In the genomic region with DNA sequence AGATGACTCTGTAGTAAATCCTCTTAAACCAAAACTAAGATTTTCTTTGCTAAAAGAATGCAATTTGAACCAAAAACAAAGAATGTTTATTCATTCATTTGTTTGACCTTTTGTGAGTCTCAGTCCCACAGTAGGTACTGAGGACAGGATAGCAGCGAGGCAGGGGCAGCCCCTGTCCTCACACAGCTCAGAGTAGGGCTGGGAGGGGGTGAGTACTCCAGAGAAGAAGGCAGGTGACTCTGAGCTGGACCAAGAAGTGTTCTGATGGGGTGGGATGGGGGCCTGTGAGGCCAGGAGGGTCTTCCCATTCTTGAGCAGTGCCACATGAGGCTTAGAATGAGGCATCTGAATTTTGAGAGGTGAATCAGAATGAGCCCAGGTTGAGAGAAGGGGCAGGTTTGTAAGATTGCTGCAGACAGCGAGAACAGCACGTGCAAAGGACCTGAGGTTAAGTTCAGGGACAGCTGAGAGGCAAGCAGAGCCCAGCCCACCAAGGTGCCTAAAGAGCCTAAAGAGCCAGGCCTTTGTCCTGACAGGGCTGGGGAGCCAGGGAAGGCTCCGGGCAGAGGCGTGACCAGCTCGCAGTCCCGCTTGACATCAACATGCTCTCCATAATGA, we compare ENCODE assay signal across 23 cellular contexts. TPM values are rescaled to one million over a fixed set of nuclear protein-coding genes. Genes with fewer than 3 reads are reported as not detected.
DNase-seq lines count a peak whose midpoint lies in the region; ATAC-seq and TF ChIP-seq lines count a peak whose summit lies in the region.
"Had no signal": no experiment of that assay in that cellular context is flagged by ENCODE, and none has a peak within 500 bp of the region (broad histone marks: within the 10 kb centered on the region; RNA-seq: fewer than 3 reads in every experiment).

No MANE protein-coding gene starts in this region.

- H3K79me2 ChIP-seq in GM23338 (replicated peaks; ENCODE audit: insufficient read depth) = no peaks in the 10 kb centered on the region

- intact Hi-C loops in A673 (cut with micrococcal nuclease; ENCODE audit: unreplicated experiment) = no loop called here
- intact Hi-C loops in Panc1 (cut with micrococcal nuclease; ENCODE audit: unreplicated experiment) = loop anchor here (5.0 kb wide), 1 partner anchor 43 kb away; no protein-coding TSS in a partner anchor

- H2AFZ ChIP-seq in GM23338 = no peak overlapping the region
- H2AFZ ChIP-seq: GM23248 had no signal

- ATAC-seq in GM23338 (peak; percentile 46), Panc1 (no peak), HG02852 (IDR thresholded peaks at IDR 0.05; ENCODE audit: unreplicated experiment) (no peak)
- ATAC-seq: activated CD4-positive, CD25-positive, alpha-beta regulatory T cell treated with anti-CD3 and anti-CD28 coated beads, Interleukin-2, amount 50 U/mL, for 24 hours; activated T-helper 17 cell treated with anti-CD3 and anti-CD28 coated beads, Interleukin-2, amount 50 U/mL, for 72 hours; esophagus mucosa; foreskin keratinocyte; naive thymus-derived CD4-positive, alpha-beta T cell had no signal

- peak overlapping the region; percentile 45 for H3K27ac ChIP-seq in A673 (ENCODE audit: low read depth, low read length, poor library complexity, severe bottlenecking)
- H3K27ac ChIP-seq in GM23338 (ENCODE audit: low read depth) = no peak overlapping the region
- peak overlapping the region; percentile 48; the same call in 1 of the 2 replicates for H3K27ac ChIP-seq in Panc1 (ENCODE audit: low read length)
- H3K27ac ChIP-seq: C4-2B, foreskin keratinocyte, GM23248 had no signal

- DNase-seq in A673 (ENCODE audit: low spot score) = no peak
- DNase-seq in GM23338 (ENCODE audit: low spot score) = no peak
- DNase-seq in Panc1 (ENCODE audit: low read depth, low spot score) = no peak
- no peak for DNase-seq in NCI-H510A treated with DMSO at 0.1 percent for 48 hours (lab: John Stamatoyannopoulos, UW)
- DNase-seq in SKM-1 treated with dmso at 0.1 percent for 144 hours (lab: John Stamatoyannopoulos, UW; ENCODE audit: unreplicated experiment) = no peak
- DNase-seq in mucosa of gallbladder (ENCODE audit: low spot score) = no peak
- DNase-seq: activated CD4-positive, alpha-beta memory T cell treated with anti-CD3 and anti-CD28 coated beads, Interleukin-2, amount 10 ng/mL, durations not matched to agents 7 days and 5 days; foreskin keratinocyte; GM23248; naive thymus-derived CD4-positive, alpha-beta T cell; stimulated activated CD4-positive, alpha-beta T cell treated with anti-CD3 and anti-CD28 coated beads, Interleukin-2, amount 100 ng/mL, for 24 hours had no signal

- H3K4me1 ChIP-seq in A673 (ENCODE audit: insufficient read depth, low read length, poor library complexity, severe bottlenecking) (peaks cover 33% of the 10 kb centered on the region), GM23338 (ENCODE audit: insufficient read depth) (peaks cover 11% of the 10 kb centered on the region), Panc1 (ENCODE audit: control insufficient read depth, insufficient read depth, low read length) (peaks cover 33% of the 10 kb centered on the region)

- H3K4me1 Mint-ChIP-seq in GM23338 (peaks cover 18% of the 10 kb centered on the region), nephron (peaks cover 48% of the 10 kb centered on the region)
- H3K4me1 Mint-ChIP-seq: activated T-helper 17 cell treated with anti-CD3 and anti-CD28 coated beads, Interleukin-2, amount 50 U/mL, for 72 hours had no signal

- no peaks in the 10 kb centered on the region for H3K9me3 ChIP-seq in A673 (ENCODE audit: low read depth, low read length, poor library complexity, severe bottlenecking)
- no peaks in the 10 kb centered on the region for H3K9me3 ChIP-seq in Panc1 (ENCODE audit: control insufficient read depth, insufficient read depth, low read depth, low read length)
- H3K9me3 ChIP-seq: ovary, transverse colon had no signal

- H3K4me2 ChIP-seq in GM23338 = no peak overlapping the region
- H3K4me2 ChIP-seq: smooth muscle cell had no signal

- H3K9me2 ChIP-seq in GM23338 (ENCODE audit: insufficient read depth) = no peaks in the 10 kb centered on the region; the same call in 1 of the 2 replicates

- H3K9me3 Mint-ChIP-seq in GM23338 (no peaks in the 10 kb centered on the region; the same call in none of the 3 replicates), nephron (no peaks in the 10 kb centered on the region)
- H3K9me3 Mint-ChIP-seq: activated CD4-positive, alpha-beta memory T cell treated with anti-CD3 and anti-CD28 coated beads, Interleukin-2, amount 10 ng/mL, durations not matched to agents 7 days and 5 days; activated T-helper 17 cell treated with anti-CD3 and anti-CD28 coated beads, Interleukin-2, amount 50 U/mL, for 72 hours; naive thymus-derived CD4-positive, alpha-beta T cell had no signal

- H3K4me3 Mint-ChIP-seq in GM23338 (no peak overlapping the region), nephron (no peak overlapping the region)
- H3K4me3 Mint-ChIP-seq: activated CD4-positive, alpha-beta memory T cell treated with anti-CD3 and anti-CD28 coated beads, Interleukin-2, amount 10 ng/mL, durations not matched to agents 7 days and 5 days; activated T-helper 17 cell treated with anti-CD3 and anti-CD28 coated beads, Interleukin-2, amount 50 U/mL, for 72 hours had no signal

- POLR2A ChIA-PET in A673 (lab: Charles Lee; ENCODE audit: low non-redundant PET) (no interaction called here), Panc1 (lab: Charles Lee) (no interaction called here)

- H3K36me3 ChIP-seq in A673 (ENCODE audit: insufficient read depth, low read length, poor library complexity, severe bottlenecking) = no peaks in the 10 kb centered on the region
- H3K36me3 ChIP-seq in GM23338 (ENCODE audit: insufficient read depth) = no peaks in the 10 kb centered on the region
- no peaks in the 10 kb centered on the region for H3K36me3 ChIP-seq in Panc1 (ENCODE audit: control insufficient read depth, insufficient read depth, low read length)
- H3K36me3 ChIP-seq: ovary, transverse colon had no signal

- H3K4me3 ChIP-seq in A673 (ENCODE audit: low read depth, low read length, poor library complexity, severe bottlenecking) = no peak overlapping the region
- H3K4me3 ChIP-seq in GM23338 = no peak overlapping the region
- H3K4me3 ChIP-seq in Panc1 (ENCODE audit: low read depth in 2 of 2, low read length in 2 of 2) = no peak overlapping the region
- H3K4me3 ChIP-seq: GM12878, GM23248, ovary, smooth muscle cell, transverse colon had no signal

- in situ Hi-C loops in Panc1 (cut with HindIII; ENCODE audit: low pct_unique_long_range_greater_than_20kb, low sequenced_read_pairs) = no loop called here

- CTCF ChIA-PET in A673 (lab: Charles Lee) = no interaction called here
- CTCF ChIA-PET in Panc1 (lab: Charles Lee) = no interaction called here

- H3K27me3 ChIP-seq in A673 (replicated peaks; ENCODE audit: insufficient read depth, low read depth, low read length, poor library complexity) (no peaks in the 10 kb centered on the region), GM23338 (ENCODE audit: insufficient read depth) (no peaks in the 10 kb centered on the region), Panc1 (ENCODE audit: control insufficient read depth, insufficient read depth, low read length) (no peaks in the 10 kb centered on the region)
- H3K27me3 ChIP-seq: foreskin keratinocyte, ovary, transverse colon had no signal

- H3K27ac Mint-ChIP-seq in GM23338 (no peak overlapping the region), nephron (peak overlapping the region; percentile 60 to 67 (median 61))
- H3K27ac Mint-ChIP-seq: activated CD4-positive, alpha-beta memory T cell treated with anti-CD3 and anti-CD28 coated beads, Interleukin-2, amount 10 ng/mL, durations not matched to agents 7 days and 5 days; activated T-helper 17 cell treated with anti-CD3 and anti-CD28 coated beads, Interleukin-2, amount 50 U/mL, for 72 hours had no signal

- H3K27me3 Mint-ChIP-seq in GM23338 (ENCODE audit: insufficient read depth, low read depth, poor library complexity) (peaks cover 2% of the 10 kb centered on the region), nephron (ENCODE audit: low read depth) (no peaks in the 10 kb centered on the region)
- H3K27me3 Mint-ChIP-seq: activated T-helper 17 cell treated with anti-CD3 and anti-CD28 coated beads, Interleukin-2, amount 50 U/mL, for 72 hours had no signal

- H4K20me1 ChIP-seq in GM23338 (replicated peaks; ENCODE audit: insufficient read depth) = no peaks in the 10 kb centered on the region

- TF ChIP-seq CTCF in A673 (conservative IDR thresholded peaks at IDR 0.05; ENCODE audit: low read depth, low read length) (no peak), GM23338 (conservative IDR thresholded peaks at IDR 0.05; ENCODE audit: low read depth in 2 of 2) (no peak), Panc1 (IDR thresholded peaks at IDR 0.05) (no peak), nephron (IDR thresholded peaks at IDR 0.05; ENCODE audit: unreplicated experiment in 3 of 3) (no peak)

- H3K36me3 Mint-ChIP-seq in GM23338 (ENCODE audit: low read depth) (no peaks in the 10 kb centered on the region; the same call in 2 of the 3 replicates), nephron (ENCODE audit: low read depth) (no peaks in the 10 kb centered on the region)
- H3K36me3 Mint-ChIP-seq: activated naive CD4-positive, alpha-beta T cell treated with anti-CD3 and anti-CD28 coated beads, Interleukin-2, amount 50 U/mL, for 72 hours had no signal

- no TSS peak for BruUV-seq in A673 (replicated peaks; lab: Mats Ljungman, UMichigan)
- no TSS peak for BruUV-seq in Panc1 (replicated peaks; lab: Mats Ljungman, UMichigan)

- no peaks in the 10 kb centered on the region for H3F3A ChIP-seq in GM23338 (replicated peaks; ENCODE audit: low read depth)

TF ChIP-seq in GM23338, 12 proteins besides CTCF, POLR2A, EP300 and RAD21 (continues in another document):
- TF ChIP-seq STAT1 (IDR thresholded peaks at IDR 0.05; ENCODE audit: unreplicated experiment) = no peak

RNA-seq across cellular contexts. Expression of a gene that starts 56.9 kb away (rescaled TPM):
- total RNA-seq in A673 (2021) = 1.7 and 2.7 TPM in 2 replicates
- 10.9 and 11.2 TPM in 2 replicates for total RNA-seq in GM23338 (2014; rRNA removed; shearing (Covaris generic))
- 2.6 and 2.7 TPM in 2 replicates for polyA plus RNA-seq in GM23338 (2016; fragmentation: Nextera tagmentation; extraction: Ambion mirVana)
- total RNA-seq in Panc1 (2021; ENCODE audit: unreplicated experiment) = 33.2 TPM
- polyA plus RNA-seq in Panc1 (2012; ENCODE audit: insufficient read length) = 22.3 TPM
- 23.5 TPM for total RNA-seq in mucosa of gallbladder
- total RNA-seq: SK-MEL-5 had no signal
